Comparison of ENCODE assay signal across 8 cellular contexts in genomic region chr6:97282726-97283617, GRCh38. TPM values are rescaled to one million over a fixed set of nuclear protein-coding genes. Genes with fewer than 3 reads are reported as not detected.
DNase-seq lines count a peak whose midpoint lies in the region; TF ChIP-seq lines count a peak whose summit lies in the region.

Gene MMS22L, minus strand, starts transcription at chr6:97283216. Its CDS starts 739 bp downstream, at chr6:97282477.

- WGBS in suprapubic skin: 0% methylated on average over 27 of the region's 67 CpGs

- no peaks in the 10 kb centered on the region for H3K36me3 Mint-ChIP-seq in HFFc6 (ENCODE audit: low read depth)

- H3K27ac Mint-ChIP-seq in HFFc6: peak within 1 kb of the TSS; percentile 85

- TF ChIP-seq EP300 in suprapubic skin (IDR thresholded peaks at IDR 0.05): no peak

- H3K27ac ChIP-seq in suprapubic skin: peak within 1 kb of the TSS; percentile 82

- in situ Hi-C loops in SK-MEL-5 (cut with HindIII; ENCODE audit: low pct_unique_long_range_greater_than_20kb, low sequenced_read_pairs): no loop called here

- H3K36me3 ChIP-seq in suprapubic skin: peaks cover 7% of the 10 kb centered on the region

- H3K9me3 Mint-ChIP-seq in HFFc6: no peaks in the 10 kb centered on the region

- H3K4me1 Mint-ChIP-seq in HFFc6 (ENCODE audit: low read depth): peaks cover 28% of the 10 kb centered on the region

- no peaks in the 10 kb centered on the region for H3K9me3 ChIP-seq in suprapubic skin

- no peak for TF ChIP-seq CTCF in HFFc6 (IDR thresholded peaks at IDR 0.05)
- no peak for TF ChIP-seq CTCF in suprapubic skin (IDR thresholded peaks at IDR 0.05)

- peak; percentile 90 for DNase-seq in GM04504 (ENCODE audit: low read depth)
- peak; percentile 90 for DNase-seq in HFFc6
- peak; percentile 96 for DNase-seq in NAMALWA (ENCODE audit: low spot score)
- peak; percentile 95 for DNase-seq in SK-MEL-5 (ENCODE audit: low read depth, low spot score)
- peak; percentile 75 to 85 (median 80) for DNase-seq in activated naive CD4-positive, alpha-beta T cell (lab: John Stamatoyannopoulos, UW)
- peak; percentile 90 for DNase-seq in germinal center (ENCODE audit: low spot score)
- DNase-seq in nucleus accumbens (lab: John Stamatoyannopoulos, UW): peak; percentile 27 to 93 (median 76)
- DNase-seq in suprapubic skin (ENCODE audit: low spot score in 2 of 2): peak; percentile 96

- H3K27me3 Mint-ChIP-seq in HFFc6 (ENCODE audit: insufficient read depth): no peaks in the 10 kb centered on the region

- H3K4me3 Mint-ChIP-seq in HFFc6: peak within 1 kb of the TSS; percentile 98

- TF ChIP-seq POLR2A in suprapubic skin (IDR thresholded peaks at IDR 0.05): no peak

- peaks cover 17% of the 10 kb centered on the region for H3K4me1 ChIP-seq in suprapubic skin

- peak within 1 kb of the TSS; percentile 97 for H3K4me3 ChIP-seq in suprapubic skin

- no peaks in the 10 kb centered on the region for H3K27me3 ChIP-seq in suprapubic skin

RNA-seq across cellular contexts. Expression of gene MMS22L, which starts in this region (rescaled TPM):
- total RNA-seq in HFFc6 (2021; fragmentation: NEBNext Ultra II Directional; extraction: Animal tissue kit (Norgen Biotek cat#: 25700)): 10 to 100 TPM in 5 of 6 experiments, 1 to 10 TPM in 1; 6.2 to 15.7 (median 13.6) TPM
- 15.1 and 16.4 TPM in 2 replicates for total RNA-seq in SK-MEL-5 (2014; rRNA removed; shearing (Covaris generic))
- polyA plus RNA-seq in SK-MEL-5 (2015; cell fraction: cytosol; rRNA removed): 7.3 and 14.7 TPM in 2 replicates
- polyA plus RNA-seq in SK-MEL-5 (2015; cell fraction: nucleus; rRNA removed): 15.4 and 19.9 TPM in 2 replicates
- total RNA-seq in suprapubic skin: 10 to 100 TPM in 2 of 4 donors, 1 to 10 TPM in 2; 7.5 to 15.7 (median 10.0) TPM

Comparison
In these comparisons a context has a peak if more than half of its experiments do, and no peak if none do; other contexts are left out.
1. Peak in every context shown above with its lines: DNase-seq, H3K4me3 ChIP-seq and H3K27ac ChIP-seq.